ENCODE assay signal across 1 cellular context in the genomic region with DNA sequence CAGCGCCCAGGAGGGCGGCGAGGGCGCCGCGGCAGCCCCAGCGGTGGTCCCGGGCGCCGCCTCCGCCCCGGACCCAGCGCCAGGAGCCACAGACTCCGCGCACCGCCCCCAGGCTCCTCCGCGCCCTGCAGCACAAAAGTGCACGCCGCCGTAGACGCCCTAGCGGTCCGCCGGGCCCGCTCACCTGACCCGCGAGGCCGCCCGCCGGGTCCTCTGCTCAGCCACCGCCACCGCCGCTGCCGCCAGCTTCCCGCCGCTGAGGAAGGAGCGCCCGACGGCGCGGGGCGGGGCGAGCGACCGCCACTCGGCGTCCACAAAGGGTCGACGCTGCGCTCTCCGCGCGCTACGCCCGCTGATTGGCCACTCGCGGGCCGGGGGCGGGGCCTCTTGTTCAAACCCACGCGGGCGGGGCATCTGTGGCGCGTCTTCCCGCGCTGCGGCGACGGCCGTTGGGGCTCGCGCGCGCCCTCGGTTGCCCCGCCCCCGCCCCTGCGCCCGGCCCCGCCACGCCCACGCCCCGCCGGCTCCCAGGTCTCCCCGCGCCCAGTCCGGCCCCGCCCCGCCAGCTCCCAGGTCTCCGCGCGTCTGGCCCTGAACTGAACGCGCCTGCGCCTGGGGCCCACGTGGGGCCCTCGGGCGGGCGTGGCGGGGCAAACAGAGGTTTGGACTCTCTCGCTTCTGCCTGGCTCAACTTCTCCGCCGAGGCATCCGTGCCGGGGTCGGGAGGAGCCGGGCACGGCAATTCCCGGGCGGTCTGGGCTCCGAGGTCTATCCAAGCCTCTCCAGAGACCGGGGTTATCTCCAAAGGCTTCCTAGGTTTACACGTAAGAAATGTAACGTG.
TF ChIP-seq lines count a peak whose summit lies in the region.

A gene (minus strand): TSS at position 269 of the 841 bp plus-strand sequence. CDS start 9,154 bp downstream, outside the sequence.

TF ChIP-seq in K562, 482 proteins besides CTCF, POLR2A, EP300 and RAD21 (continued from another document and continues in another):
- TF ChIP-seq, protein P1, sequence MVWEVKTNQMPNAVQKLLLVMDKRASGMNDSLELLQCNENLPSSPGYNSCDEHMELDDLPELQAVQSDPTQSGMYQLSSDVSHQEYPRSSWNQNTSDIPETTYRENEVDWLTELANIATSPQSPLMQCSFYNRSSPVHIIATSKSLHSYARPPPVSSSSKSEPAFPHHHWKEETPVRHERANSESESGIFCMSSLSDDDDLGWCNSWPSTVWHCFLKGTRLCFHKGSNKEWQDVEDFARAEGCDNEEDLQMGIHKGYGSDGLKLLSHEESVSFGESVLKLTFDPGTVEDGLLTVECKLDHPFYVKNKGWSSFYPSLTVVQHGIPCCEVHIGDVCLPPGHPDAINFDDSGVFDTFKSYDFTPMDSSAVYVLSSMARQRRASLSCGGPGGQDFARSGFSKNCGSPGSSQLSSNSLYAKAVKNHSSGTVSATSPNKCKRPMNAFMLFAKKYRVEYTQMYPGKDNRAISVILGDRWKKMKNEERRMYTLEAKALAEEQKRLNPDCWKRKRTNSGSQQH (CRISPR knock-in tag; IDR thresholded peaks at IDR 0.05) = no peak
- TF ChIP-seq, protein P2, sequence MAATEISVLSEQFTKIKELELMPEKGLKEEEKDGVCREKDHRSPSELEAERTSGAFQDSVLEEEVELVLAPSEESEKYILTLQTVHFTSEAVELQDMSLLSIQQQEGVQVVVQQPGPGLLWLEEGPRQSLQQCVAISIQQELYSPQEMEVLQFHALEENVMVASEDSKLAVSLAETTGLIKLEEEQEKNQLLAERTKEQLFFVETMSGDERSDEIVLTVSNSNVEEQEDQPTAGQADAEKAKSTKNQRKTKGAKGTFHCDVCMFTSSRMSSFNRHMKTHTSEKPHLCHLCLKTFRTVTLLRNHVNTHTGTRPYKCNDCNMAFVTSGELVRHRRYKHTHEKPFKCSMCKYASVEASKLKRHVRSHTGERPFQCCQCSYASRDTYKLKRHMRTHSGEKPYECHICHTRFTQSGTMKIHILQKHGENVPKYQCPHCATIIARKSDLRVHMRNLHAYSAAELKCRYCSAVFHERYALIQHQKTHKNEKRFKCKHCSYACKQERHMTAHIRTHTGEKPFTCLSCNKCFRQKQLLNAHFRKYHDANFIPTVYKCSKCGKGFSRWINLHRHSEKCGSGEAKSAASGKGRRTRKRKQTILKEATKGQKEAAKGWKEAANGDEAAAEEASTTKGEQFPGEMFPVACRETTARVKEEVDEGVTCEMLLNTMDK (IDR thresholded peaks at IDR 0.05; ENCODE audit: borderline replicate concordance, insufficient read depth, low read depth, low read length, poor library complexity, severe bottlenecking) = peak; percentile 53
- TF ChIP-seq RBM14 (IDR thresholded peaks at IDR 0.05; ENCODE audit: borderline replicate concordance, insufficient read depth, low read depth, low read length) (no peak), KDM5B (IDR thresholded peaks at IDR 0.05; ENCODE audit: insufficient replicate concordance, low read depth, low read length) (peak; percentile 70), MYC (IDR thresholded peaks at IDR 0.05; ENCODE audit: low read depth, low read length) (peak; percentile 88), MYC (CRISPR knock-in tag; IDR thresholded peaks at IDR 0.05; ENCODE audit: borderline replicate concordance, low read depth) (peak; percentile 65; the same call in 1 of the 2 replicates), CBX3 (IDR thresholded peaks at IDR 0.05; ENCODE audit: borderline replicate concordance in 1 of 2, low read length in 2 of 2) (no peak), SP1 (CRISPR knock-in tag; IDR thresholded peaks at IDR 0.05) (0 out of 2 replicates have a peak, but pooled peaks have one; percentile 12), HMG20B (CRISPR knock-in tag; IDR thresholded peaks at IDR 0.05) (no peak), FOXK1 (CRISPR knock-in tag; IDR thresholded peaks at IDR 0.05; ENCODE audit: borderline replicate concordance) (no peak), TBL1XR1 (IDR thresholded peaks at IDR 0.05; ENCODE audit: low read length in 2 of 2) (no peak), MBD2 (IDR thresholded peaks at IDR 0.05; ENCODE audit: borderline replicate concordance, low read depth) (no peak; the same call in 1 of the 2 replicates), NEUROD1 (IDR thresholded peaks at IDR 0.05; ENCODE audit: borderline replicate concordance, low read depth, low read length, partially characterized antibody) (no peak), ZNF57 (CRISPR knock-in tag; IDR thresholded peaks at IDR 0.05) (no peak), HDAC8 (tag; IDR thresholded peaks at IDR 0.05) (no peak), U2AF1 (optimal IDR thresholded peaks at IDR 0.05; ENCODE audit: low read depth, low read length) (peak; percentile 30), RFX1 (IDR thresholded peaks at IDR 0.05) (no peak), SRSF7 (optimal IDR thresholded peaks at IDR 0.05; ENCODE audit: low read depth, low read length) (no peak), ZNF121 (CRISPR knock-in tag; conservative IDR thresholded peaks at IDR 0.05) (no peak)
- TF ChIP-seq, protein P3, sequence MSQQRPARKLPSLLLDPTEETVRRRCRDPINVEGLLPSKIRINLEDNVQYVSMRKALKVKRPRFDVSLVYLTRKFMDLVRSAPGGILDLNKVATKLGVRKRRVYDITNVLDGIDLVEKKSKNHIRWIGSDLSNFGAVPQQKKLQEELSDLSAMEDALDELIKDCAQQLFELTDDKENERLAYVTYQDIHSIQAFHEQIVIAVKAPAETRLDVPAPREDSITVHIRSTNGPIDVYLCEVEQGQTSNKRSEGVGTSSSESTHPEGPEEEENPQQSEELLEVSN (IDR thresholded peaks at IDR 0.05; ENCODE audit: borderline replicate concordance in 1 of 2, extremely low read depth in 1 of 2, insufficient read depth in 1 of 2, insufficient read length in 1 of 2, low read depth in 1 of 2, low read length in 1 of 2, poor library complexity in 1 of 2, severe bottlenecking in 1 of 2) = peak; percentile 64 to 92
- TF ChIP-seq, protein P4, sequence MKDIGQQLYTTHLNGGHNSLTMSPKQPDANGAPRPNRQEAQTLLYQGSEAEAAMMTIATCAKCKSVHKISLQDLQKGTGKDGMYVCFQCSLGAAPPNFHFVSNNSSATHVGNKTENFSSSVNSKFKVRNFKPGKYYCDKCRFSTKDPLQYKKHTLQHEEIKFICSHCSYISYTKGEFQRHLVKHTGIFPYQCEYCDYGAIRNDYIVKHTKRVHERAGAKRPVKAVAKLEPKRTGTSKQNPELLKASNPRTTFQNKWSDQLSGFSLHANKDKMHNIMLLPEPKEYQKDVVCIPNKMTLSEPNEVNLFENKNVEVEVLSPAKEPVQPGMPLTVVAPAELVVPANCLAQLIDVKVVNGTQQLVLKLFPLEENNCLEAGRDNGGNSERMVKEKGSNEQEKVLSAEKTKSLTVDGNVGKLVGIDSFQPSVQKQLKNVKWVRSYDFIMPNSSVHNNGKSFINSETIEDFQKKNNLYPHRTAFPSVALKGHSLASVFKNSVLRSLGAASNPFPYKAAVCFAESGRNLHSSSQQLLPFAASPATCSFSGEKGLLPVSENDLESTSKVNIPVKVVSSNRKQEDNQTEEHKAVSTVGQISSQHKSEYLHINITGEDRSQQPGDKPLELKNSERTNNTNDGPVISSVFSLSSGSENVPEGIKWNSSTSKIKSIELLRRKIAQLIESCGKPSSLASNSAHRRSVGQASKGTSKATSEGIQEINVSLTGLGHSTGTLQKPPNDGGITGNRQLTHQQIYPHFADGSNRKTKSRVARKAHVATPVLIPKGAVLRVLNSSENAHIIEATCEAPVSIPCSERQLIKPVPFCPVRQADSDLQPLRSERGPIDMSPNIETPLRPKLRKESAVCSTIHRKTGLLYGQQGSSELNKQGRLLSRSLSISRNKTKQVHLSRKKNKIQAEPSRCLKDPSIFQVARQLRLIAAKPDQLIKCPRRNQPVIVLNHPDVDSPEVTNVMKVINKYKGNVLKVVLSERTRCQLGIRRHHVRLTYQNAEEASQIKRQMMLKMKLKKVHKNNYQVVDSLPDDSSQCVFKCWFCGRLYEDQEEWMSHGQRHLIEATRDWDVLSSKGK (CRISPR knock-in tag; IDR thresholded peaks at IDR 0.05) = no peak
- TF ChIP-seq, protein P5, sequence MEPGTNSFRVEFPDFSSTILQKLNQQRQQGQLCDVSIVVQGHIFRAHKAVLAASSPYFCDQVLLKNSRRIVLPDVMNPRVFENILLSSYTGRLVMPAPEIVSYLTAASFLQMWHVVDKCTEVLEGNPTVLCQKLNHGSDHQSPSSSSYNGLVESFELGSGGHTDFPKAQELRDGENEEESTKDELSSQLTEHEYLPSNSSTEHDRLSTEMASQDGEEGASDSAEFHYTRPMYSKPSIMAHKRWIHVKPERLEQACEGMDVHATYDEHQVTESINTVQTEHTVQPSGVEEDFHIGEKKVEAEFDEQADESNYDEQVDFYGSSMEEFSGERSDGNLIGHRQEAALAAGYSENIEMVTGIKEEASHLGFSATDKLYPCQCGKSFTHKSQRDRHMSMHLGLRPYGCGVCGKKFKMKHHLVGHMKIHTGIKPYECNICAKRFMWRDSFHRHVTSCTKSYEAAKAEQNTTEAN (CRISPR knock-in tag; IDR thresholded peaks at IDR 0.05) = no peak
- TF ChIP-seq, protein P6, sequence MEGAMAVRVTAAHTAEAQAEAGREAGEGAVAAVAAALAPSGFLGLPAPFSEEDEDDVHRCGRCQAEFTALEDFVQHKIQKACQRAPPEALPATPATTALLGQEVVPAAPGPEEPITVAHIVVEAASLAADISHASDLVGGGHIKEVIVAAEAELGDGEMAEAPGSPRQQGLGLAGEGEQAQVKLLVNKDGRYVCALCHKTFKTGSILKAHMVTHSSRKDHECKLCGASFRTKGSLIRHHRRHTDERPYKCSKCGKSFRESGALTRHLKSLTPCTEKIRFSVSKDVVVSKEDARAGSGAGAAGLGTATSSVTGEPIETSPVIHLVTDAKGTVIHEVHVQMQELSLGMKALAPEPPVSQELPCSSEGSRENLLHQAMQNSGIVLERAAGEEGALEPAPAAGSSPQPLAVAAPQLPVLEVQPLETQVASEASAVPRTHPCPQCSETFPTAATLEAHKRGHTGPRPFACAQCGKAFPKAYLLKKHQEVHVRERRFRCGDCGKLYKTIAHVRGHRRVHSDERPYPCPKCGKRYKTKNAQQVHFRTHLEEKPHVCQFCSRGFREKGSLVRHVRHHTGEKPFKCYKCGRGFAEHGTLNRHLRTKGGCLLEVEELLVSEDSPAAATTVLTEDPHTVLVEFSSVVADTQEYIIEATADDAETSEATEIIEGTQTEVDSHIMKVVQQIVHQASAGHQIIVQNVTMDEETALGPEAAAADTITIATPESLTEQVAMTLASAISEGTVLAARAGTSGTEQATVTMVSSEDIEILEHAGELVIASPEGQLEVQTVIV (CRISPR knock-in tag; IDR thresholded peaks at IDR 0.05; ENCODE audit: borderline replicate concordance) = no peak
- TF ChIP-seq, protein P7, sequence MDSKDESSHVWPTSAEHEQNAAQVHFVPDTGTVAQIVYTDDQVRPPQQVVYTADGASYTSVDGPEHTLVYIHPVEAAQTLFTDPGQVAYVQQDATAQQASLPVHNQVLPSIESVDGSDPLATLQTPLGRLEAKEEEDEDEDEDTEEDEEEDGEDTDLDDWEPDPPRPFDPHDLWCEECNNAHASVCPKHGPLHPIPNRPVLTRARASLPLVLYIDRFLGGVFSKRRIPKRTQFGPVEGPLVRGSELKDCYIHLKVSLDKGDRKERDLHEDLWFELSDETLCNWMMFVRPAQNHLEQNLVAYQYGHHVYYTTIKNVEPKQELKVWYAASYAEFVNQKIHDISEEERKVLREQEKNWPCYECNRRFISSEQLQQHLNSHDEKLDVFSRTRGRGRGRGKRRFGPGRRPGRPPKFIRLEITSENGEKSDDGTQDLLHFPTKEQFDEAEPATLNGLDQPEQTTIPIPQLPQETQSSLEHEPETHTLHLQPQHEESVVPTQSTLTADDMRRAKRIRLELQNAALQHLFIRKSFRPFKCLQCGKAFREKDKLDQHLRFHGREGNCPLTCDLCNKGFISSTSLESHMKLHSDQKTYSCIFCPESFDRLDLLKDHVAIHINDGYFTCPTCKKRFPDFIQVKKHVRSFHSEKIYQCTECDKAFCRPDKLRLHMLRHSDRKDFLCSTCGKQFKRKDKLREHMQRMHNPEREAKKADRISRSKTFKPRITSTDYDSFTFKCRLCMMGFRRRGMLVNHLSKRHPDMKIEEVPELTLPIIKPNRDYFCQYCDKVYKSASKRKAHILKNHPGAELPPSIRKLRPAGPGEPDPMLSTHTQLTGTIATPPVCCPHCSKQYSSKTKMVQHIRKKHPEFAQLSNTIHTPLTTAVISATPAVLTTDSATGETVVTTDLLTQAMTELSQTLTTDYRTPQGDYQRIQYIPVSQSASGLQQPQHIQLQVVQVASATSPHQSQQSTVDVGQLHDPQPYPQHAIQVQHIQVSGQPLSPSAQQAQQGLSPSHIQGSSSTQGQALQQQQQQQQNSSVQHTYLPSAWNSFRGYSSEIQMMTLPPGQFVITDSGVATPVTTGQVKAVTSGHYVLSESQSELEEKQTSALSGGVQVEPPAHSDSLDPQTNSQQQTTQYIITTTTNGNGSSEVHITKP (IDR thresholded peaks at IDR 0.05; ENCODE audit: partially characterized antibody) = no peak
- TF ChIP-seq, protein P8, sequence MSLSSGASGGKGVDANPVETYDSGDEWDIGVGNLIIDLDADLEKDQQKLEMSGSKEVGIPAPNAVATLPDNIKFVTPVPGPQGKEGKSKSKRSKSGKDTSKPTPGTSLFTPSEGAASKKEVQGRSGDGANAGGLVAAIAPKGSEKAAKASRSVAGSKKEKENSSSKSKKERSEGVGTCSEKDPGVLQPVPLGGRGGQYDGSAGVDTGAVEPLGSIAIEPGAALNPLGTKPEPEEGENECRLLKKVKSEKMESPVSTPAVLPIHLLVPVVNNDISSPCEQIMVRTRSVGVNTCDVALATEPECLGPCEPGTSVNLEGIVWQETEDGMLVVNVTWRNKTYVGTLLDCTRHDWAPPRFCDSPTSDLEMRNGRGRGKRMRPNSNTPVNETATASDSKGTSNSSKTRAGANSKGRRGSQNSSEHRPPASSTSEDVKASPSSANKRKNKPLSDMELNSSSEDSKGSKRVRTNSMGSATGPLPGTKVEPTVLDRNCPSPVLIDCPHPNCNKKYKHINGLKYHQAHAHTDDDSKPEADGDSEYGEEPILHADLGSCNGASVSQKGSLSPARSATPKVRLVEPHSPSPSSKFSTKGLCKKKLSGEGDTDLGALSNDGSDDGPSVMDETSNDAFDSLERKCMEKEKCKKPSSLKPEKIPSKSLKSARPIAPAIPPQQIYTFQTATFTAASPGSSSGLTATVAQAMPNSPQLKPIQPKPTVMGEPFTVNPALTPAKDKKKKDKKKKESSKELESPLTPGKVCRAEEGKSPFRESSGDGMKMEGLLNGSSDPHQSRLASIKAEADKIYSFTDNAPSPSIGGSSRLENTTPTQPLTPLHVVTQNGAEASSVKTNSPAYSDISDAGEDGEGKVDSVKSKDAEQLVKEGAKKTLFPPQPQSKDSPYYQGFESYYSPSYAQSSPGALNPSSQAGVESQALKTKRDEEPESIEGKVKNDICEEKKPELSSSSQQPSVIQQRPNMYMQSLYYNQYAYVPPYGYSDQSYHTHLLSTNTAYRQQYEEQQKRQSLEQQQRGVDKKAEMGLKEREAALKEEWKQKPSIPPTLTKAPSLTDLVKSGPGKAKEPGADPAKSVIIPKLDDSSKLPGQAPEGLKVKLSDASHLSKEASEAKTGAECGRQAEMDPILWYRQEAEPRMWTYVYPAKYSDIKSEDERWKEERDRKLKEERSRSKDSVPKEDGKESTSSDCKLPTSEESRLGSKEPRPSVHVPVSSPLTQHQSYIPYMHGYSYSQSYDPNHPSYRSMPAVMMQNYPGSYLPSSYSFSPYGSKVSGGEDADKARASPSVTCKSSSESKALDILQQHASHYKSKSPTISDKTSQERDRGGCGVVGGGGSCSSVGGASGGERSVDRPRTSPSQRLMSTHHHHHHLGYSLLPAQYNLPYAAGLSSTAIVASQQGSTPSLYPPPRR (CRISPR knock-in tag; IDR thresholded peaks at IDR 0.05; ENCODE audit: borderline replicate concordance) = no peak
- TF ChIP-seq, protein P9, sequence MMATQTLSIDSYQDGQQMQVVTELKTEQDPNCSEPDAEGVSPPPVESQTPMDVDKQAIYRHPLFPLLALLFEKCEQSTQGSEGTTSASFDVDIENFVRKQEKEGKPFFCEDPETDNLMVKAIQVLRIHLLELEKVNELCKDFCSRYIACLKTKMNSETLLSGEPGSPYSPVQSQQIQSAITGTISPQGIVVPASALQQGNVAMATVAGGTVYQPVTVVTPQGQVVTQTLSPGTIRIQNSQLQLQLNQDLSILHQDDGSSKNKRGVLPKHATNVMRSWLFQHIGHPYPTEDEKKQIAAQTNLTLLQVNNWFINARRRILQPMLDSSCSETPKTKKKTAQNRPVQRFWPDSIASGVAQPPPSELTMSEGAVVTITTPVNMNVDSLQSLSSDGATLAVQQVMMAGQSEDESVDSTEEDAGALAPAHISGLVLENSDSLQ (IDR thresholded peaks at IDR 0.05) = 0 out of 2 replicates have a peak, but pooled peaks have one; percentile 6
